Comparison of ENCODE assay signal across 12 cellular contexts in genomic region chr9:129322022-129322621, GRCh38.
DNase-seq lines count a peak whose midpoint lies in the region; ATAC-seq, FAIRE-seq and TF ChIP-seq lines count a peak whose summit lies in the region.
"Had no signal": no experiment of that assay in that cellular context is flagged by ENCODE, and none has a peak within 500 bp of the region (broad histone marks: within the 10 kb centered on the region; RNA-seq: fewer than 3 reads in every experiment).

No MANE protein-coding gene starts in this region.

- peak overlapping the region; percentile 100 for H3K4me2 ChIP-seq in BLaER1

- FAIRE-seq in GM19239 (lab: Jason Lieb, UNC) = no peak
- FAIRE-seq: D721Med, pancreas had no signal

- WGBS in gastroesophageal sphincter (ENCODE audit: low coverage in 1 of 2), 2 donors = 53 to 87% methylated on average over 3 of the region's 7 CpGs
- 87% methylated on average over 7 of the region's 7 CpGs for WGBS in prostate gland

- ATAC-seq in gastroesophageal sphincter (no peak), GM18505 (IDR thresholded peaks at IDR 0.05; ENCODE audit: unreplicated experiment) (no peak)

- no peaks in the 10 kb centered on the region for H3K36me3 ChIP-seq in BLaER1
- no peaks in the 10 kb centered on the region for H3K36me3 ChIP-seq in Peyer's patch
- H3K36me3 ChIP-seq in gastroesophageal sphincter = no peaks in the 10 kb centered on the region
- H3K36me3 ChIP-seq in prostate gland = no peaks in the 10 kb centered on the region
- H3K36me3 ChIP-seq: pancreas had no signal

- TF ChIP-seq CTCF in Peyer's patch (IDR thresholded peaks at IDR 0.05) (no peak), gastroesophageal sphincter (IDR thresholded peaks at IDR 0.05) (no peak), prostate gland (IDR thresholded peaks at IDR 0.05) (no peak)

- DNase-seq in Peyer's patch (no peak), prostate gland (ENCODE audit: low spot score) (no peak), T-helper 9 cell (no peak), GM19239 (ENCODE audit: insufficient read length, low spot score) (no peak), MV-4-11 (lab: John Stamatoyannopoulos, UW) (no peak)
- DNase-seq: effector CD8-positive, alpha-beta T cell; NCI-H82 had no signal

- no peaks in the 10 kb centered on the region for H4K20me1 ChIP-seq in BLaER1

- H3K27me3 ChIP-seq in BLaER1 = no peaks in the 10 kb centered on the region
- H3K27me3 ChIP-seq in Peyer's patch = no peaks in the 10 kb centered on the region
- no peaks in the 10 kb centered on the region for H3K27me3 ChIP-seq in gastroesophageal sphincter
- H3K27me3 ChIP-seq in prostate gland (replicated peaks; ENCODE audit: insufficient read depth) = no peaks in the 10 kb centered on the region
- H3K27me3 ChIP-seq: pancreas had no signal

- TF ChIP-seq EP300 in gastroesophageal sphincter (IDR thresholded peaks at IDR 0.05) = no peak

- 0 out of 2 replicates have a peak overlapping the region, but pooled peaks have one; percentile 3 for H3K9ac ChIP-seq in BLaER1

- H3K9me3 ChIP-seq in BLaER1 = no peaks in the 10 kb centered on the region
- H3K9me3 ChIP-seq in Peyer's patch = no peaks in the 10 kb centered on the region
- H3K9me3 ChIP-seq in gastroesophageal sphincter = no peaks in the 10 kb centered on the region
- no peaks in the 10 kb centered on the region for H3K9me3 ChIP-seq in prostate gland
- H3K9me3 ChIP-seq: pancreas had no signal

- H3K27ac ChIP-seq in BLaER1 = peak overlapping the region; percentile 92
- peak overlapping the region; percentile 30 to 81 (median 72) for H3K27ac ChIP-seq in Peyer's patch
- peak overlapping the region in 3 of 4 donors; percentile 81 to 87 (median 85) for H3K27ac ChIP-seq in gastroesophageal sphincter
- peak overlapping the region; percentile 85 to 89 for H3K27ac ChIP-seq in prostate gland

- H3K4me1 ChIP-seq in BLaER1 (peaks cover 69% of the 10 kb centered on the region), Peyer's patch (peaks cover 0 to 42% (median 12%) of the 10 kb centered on the region in 4 donors), gastroesophageal sphincter (peaks cover 6 to 75% (median 46%) of the 10 kb centered on the region in 3 donors), prostate gland (replicated peaks) (peaks cover 8% of the 10 kb centered on the region)

- intact Hi-C loops in prostate gland (cut with DNase I) = loop anchor here (5.0 kb wide), 4 partner anchors 90 to 285 kb away; partner anchors contain the start of gene IER5L

- TF ChIP-seq POLR2A in Peyer's patch (IDR thresholded peaks at IDR 0.05) (no peak), gastroesophageal sphincter (IDR thresholded peaks at IDR 0.05) (no peak), prostate gland (IDR thresholded peaks at IDR 0.05) (no peak), GM18505 (IDR thresholded peaks at IDR 0.05; ENCODE audit: borderline replicate concordance, extremely low read depth, insufficient read depth, insufficient read length) (no peak)

- no peak overlapping the region for H3K4me3 ChIP-seq in BLaER1
- H3K4me3 ChIP-seq in Peyer's patch = peak overlapping the region in 1 of 4 donors; percentile 43
- H3K4me3 ChIP-seq in gastroesophageal sphincter = peak overlapping the region in 1 of 2 donors; percentile 52
- H3K4me3 ChIP-seq in prostate gland = no peak overlapping the region
